ENCODE assay signal across 1 cellular context in the genomic region with DNA sequence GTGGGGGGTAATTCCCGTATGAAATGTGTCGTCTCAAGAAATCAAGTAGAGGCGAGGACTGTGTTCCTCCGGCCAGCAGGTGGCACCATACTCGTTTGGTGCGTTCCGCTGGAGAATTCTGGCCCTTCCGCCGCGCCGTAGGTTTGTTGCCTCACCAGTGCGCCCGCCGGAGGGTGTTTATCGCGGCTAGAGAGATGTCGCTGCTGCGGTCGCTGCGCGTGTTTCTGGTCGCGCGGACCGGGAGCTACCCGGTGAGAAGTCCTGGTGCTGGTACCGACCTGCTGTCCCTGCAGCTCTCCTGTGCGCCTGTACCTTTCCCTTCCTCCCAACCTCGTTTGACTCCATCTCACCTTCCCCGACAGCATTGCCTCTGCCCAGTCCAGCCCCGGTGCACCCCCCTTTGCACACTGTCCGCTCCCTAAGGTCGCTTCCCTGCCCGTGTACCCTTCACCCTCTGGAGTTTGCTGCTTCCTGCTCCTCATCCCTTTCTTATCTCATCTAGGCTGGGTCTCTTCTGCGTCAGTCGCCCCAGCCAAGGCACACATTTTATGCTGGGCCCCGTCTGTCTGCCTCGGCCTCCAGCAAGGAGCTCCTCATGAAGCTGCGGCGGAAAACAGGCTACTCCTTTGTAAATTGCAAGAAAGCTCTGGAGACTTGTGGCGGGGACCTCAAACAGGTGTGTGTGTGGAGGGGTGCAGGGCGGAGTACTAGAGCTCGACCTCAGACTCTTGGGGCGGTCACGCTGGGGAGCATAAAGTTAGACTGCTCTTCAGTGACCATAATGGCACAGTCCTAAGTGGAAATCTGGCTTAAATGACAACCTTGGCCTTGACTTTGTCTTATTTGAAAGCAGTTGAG.
TF ChIP-seq lines count a peak whose summit lies in the region.

A gene (plus strand): TSS at position 180 of the 858 bp plus-strand sequence. CDS start 15 bp downstream, at position 195.

TF ChIP-seq in GM12878, 131 proteins besides CTCF, POLR2A, EP300 and RAD21 (continued from another document and continues in another):
- TF ChIP-seq, protein P1, sequence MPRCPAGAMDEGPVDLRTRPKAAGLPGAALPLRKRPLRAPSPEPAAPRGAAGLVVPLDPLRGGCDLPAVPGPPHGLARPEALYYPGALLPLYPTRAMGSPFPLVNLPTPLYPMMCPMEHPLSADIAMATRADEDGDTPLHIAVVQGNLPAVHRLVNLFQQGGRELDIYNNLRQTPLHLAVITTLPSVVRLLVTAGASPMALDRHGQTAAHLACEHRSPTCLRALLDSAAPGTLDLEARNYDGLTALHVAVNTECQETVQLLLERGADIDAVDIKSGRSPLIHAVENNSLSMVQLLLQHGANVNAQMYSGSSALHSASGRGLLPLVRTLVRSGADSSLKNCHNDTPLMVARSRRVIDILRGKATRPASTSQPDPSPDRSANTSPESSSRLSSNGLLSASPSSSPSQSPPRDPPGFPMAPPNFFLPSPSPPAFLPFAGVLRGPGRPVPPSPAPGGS (IDR thresholded peaks at IDR 0.05; ENCODE audit: borderline replicate concordance, insufficient read depth, low read depth, low read length, poor library complexity, severe bottlenecking) = no peak
- TF ChIP-seq, protein P2, sequence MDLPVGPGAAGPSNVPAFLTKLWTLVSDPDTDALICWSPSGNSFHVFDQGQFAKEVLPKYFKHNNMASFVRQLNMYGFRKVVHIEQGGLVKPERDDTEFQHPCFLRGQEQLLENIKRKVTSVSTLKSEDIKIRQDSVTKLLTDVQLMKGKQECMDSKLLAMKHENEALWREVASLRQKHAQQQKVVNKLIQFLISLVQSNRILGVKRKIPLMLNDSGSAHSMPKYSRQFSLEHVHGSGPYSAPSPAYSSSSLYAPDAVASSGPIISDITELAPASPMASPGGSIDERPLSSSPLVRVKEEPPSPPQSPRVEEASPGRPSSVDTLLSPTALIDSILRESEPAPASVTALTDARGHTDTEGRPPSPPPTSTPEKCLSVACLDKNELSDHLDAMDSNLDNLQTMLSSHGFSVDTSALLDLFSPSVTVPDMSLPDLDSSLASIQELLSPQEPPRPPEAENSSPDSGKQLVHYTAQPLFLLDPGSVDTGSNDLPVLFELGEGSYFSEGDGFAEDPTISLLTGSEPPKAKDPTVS (IDR thresholded peaks at IDR 0.05; ENCODE audit: low read depth, low read length) = peak; percentile 64; the same call in 1 of the 2 replicates
- TF ChIP-seq NRF1 (conservative IDR thresholded peaks at IDR 0.05; ENCODE audit: low read depth, low read length) = no peak
- TF ChIP-seq TCF3 (IDR thresholded peaks at IDR 0.05; ENCODE audit: borderline replicate concordance, insufficient read depth, low read depth, low read length) = no peak
- TF ChIP-seq, protein P3, sequence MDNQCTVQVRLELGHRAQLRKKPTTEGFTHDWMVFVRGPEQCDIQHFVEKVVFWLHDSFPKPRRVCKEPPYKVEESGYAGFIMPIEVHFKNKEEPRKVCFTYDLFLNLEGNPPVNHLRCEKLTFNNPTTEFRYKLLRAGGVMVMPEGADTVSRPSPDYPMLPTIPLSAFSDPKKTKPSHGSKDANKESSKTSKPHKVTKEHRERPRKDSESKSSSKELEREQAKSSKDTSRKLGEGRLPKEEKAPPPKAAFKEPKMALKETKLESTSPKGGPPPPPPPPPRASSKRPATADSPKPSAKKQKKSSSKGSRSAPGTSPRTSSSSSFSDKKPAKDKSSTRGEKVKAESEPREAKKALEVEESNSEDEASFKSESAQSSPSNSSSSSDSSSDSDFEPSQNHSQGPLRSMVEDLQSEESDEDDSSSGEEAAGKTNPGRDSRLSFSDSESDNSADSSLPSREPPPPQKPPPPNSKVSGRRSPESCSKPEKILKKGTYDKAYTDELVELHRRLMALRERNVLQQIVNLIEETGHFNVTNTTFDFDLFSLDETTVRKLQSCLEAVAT (IDR thresholded peaks at IDR 0.05) = peak; percentile 76; the same call in 1 of the 2 replicates
- TF ChIP-seq NR2C2 (IDR thresholded peaks at IDR 0.05; ENCODE audit: borderline replicate concordance, control insufficient read depth, insufficient read length, low read depth) = no peak
- TF ChIP-seq RCOR1 (conservative IDR thresholded peaks at IDR 0.05; ENCODE audit: low read depth, low read length) = no peak
- TF ChIP-seq, protein P4, sequence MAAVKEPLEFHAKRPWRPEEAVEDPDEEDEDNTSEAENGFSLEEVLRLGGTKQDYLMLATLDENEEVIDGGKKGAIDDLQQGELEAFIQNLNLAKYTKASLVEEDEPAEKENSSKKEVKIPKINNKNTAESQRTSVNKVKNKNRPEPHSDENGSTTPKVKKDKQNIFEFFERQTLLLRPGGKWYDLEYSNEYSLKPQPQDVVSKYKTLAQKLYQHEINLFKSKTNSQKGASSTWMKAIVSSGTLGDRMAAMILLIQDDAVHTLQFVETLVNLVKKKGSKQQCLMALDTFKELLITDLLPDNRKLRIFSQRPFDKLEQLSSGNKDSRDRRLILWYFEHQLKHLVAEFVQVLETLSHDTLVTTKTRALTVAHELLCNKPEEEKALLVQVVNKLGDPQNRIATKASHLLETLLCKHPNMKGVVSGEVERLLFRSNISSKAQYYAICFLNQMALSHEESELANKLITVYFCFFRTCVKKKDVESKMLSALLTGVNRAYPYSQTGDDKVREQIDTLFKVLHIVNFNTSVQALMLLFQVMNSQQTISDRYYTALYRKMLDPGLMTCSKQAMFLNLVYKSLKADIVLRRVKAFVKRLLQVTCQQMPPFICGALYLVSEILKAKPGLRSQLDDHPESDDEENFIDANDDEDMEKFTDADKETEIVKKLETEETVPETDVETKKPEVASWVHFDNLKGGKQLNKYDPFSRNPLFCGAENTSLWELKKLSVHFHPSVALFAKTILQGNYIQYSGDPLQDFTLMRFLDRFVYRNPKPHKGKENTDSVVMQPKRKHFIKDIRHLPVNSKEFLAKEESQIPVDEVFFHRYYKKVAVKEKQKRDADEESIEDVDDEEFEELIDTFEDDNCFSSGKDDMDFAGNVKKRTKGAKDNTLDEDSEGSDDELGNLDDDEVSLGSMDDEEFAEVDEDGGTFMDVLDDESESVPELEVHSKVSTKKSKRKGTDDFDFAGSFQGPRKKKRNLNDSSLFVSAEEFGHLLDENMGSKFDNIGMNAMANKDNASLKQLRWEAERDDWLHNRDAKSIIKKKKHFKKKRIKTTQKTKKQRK (IDR thresholded peaks at IDR 0.05; ENCODE audit: low read depth, low read length) = no peak; the same call in 1 of the 2 replicates
- TF ChIP-seq, protein P5, sequence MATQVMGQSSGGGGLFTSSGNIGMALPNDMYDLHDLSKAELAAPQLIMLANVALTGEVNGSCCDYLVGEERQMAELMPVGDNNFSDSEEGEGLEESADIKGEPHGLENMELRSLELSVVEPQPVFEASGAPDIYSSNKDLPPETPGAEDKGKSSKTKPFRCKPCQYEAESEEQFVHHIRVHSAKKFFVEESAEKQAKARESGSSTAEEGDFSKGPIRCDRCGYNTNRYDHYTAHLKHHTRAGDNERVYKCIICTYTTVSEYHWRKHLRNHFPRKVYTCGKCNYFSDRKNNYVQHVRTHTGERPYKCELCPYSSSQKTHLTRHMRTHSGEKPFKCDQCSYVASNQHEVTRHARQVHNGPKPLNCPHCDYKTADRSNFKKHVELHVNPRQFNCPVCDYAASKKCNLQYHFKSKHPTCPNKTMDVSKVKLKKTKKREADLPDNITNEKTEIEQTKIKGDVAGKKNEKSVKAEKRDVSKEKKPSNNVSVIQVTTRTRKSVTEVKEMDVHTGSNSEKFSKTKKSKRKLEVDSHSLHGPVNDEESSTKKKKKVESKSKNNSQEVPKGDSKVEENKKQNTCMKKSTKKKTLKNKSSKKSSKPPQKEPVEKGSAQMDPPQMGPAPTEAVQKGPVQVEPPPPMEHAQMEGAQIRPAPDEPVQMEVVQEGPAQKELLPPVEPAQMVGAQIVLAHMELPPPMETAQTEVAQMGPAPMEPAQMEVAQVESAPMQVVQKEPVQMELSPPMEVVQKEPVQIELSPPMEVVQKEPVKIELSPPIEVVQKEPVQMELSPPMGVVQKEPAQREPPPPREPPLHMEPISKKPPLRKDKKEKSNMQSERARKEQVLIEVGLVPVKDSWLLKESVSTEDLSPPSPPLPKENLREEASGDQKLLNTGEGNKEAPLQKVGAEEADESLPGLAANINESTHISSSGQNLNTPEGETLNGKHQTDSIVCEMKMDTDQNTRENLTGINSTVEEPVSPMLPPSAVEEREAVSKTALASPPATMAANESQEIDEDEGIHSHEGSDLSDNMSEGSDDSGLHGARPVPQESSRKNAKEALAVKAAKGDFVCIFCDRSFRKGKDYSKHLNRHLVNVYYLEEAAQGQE (IDR thresholded peaks at IDR 0.05; ENCODE audit: low read depth, low read length) = no peak; the same call in 1 of the 2 replicates
- TF ChIP-seq, protein P6, sequence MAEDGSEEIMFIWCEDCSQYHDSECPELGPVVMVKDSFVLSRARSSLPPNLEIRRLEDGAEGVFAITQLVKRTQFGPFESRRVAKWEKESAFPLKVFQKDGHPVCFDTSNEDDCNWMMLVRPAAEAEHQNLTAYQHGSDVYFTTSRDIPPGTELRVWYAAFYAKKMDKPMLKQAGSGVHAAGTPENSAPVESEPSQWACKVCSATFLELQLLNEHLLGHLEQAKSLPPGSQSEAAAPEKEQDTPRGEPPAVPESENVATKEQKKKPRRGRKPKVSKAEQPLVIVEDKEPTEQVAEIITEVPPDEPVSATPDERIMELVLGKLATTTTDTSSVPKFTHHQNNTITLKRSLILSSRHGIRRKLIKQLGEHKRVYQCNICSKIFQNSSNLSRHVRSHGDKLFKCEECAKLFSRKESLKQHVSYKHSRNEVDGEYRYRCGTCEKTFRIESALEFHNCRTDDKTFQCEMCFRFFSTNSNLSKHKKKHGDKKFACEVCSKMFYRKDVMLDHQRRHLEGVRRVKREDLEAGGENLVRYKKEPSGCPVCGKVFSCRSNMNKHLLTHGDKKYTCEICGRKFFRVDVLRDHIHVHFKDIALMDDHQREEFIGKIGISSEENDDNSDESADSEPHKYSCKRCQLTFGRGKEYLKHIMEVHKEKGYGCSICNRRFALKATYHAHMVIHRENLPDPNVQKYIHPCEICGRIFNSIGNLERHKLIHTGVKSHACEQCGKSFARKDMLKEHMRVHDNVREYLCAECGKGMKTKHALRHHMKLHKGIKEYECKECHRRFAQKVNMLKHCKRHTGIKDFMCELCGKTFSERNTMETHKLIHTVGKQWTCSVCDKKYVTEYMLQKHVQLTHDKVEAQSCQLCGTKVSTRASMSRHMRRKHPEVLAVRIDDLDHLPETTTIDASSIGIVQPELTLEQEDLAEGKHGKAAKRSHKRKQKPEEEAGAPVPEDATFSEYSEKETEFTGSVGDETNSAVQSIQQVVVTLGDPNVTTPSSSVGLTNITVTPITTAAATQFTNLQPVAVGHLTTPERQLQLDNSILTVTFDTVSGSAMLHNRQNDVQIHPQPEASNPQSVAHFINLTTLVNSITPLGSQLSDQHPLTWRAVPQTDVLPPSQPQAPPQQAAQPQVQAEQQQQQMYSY (CRISPR knock-in tag; IDR thresholded peaks at IDR 0.05) = no peak
- TF ChIP-seq, protein P7, sequence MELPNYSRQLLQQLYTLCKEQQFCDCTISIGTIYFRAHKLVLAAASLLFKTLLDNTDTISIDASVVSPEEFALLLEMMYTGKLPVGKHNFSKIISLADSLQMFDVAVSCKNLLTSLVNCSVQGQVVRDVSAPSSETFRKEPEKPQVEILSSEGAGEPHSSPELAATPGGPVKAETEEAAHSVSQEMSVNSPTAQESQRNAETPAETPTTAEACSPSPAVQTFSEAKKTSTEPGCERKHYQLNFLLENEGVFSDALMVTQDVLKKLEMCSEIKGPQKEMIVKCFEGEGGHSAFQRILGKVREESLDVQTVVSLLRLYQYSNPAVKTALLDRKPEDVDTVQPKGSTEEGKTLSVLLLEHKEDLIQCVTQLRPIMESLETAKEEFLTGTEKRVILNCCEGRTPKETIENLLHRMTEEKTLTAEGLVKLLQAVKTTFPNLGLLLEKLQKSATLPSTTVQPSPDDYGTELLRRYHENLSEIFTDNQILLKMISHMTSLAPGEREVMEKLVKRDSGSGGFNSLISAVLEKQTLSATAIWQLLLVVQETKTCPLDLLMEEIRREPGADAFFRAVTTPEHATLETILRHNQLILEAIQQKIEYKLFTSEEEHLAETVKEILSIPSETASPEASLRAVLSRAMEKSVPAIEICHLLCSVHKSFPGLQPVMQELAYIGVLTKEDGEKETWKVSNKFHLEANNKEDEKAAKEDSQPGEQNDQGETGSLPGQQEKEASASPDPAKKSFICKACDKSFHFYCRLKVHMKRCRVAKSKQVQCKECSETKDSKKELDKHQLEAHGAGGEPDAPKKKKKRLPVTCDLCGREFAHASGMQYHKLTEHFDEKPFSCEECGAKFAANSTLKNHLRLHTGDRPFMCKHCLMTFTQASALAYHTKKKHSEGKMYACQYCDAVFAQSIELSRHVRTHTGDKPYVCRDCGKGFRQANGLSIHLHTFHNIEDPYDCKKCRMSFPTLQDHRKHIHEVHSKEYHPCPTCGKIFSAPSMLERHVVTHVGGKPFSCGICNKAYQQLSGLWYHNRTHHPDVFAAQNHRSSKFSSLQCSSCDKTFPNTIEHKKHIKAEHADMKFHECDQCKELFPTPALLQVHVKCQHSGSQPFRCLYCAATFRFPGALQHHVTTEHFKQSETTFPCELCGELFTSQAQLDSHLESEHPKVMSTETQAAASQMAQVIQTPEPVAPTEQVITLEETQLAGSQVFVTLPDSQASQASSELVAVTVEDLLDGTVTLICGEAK (IDR thresholded peaks at IDR 0.05; ENCODE audit: borderline replicate concordance) = peak; percentile 36; the same call in 1 of the 2 replicates
- no peak for TF ChIP-seq SUZ12 (IDR thresholded peaks at IDR 0.05; ENCODE audit: unreplicated experiment)
- 0 out of 2 replicates have a peak, but pooled peaks have one; percentile 62 for TF ChIP-seq PAX5 (IDR thresholded peaks at IDR 0.05; ENCODE audit: borderline replicate concordance, low read depth, low read length)
- TF ChIP-seq DPF2 (IDR thresholded peaks at IDR 0.05) = no peak
- no peak for TF ChIP-seq IKZF2 (IDR thresholded peaks at IDR 0.05)
- TF ChIP-seq, protein P8, sequence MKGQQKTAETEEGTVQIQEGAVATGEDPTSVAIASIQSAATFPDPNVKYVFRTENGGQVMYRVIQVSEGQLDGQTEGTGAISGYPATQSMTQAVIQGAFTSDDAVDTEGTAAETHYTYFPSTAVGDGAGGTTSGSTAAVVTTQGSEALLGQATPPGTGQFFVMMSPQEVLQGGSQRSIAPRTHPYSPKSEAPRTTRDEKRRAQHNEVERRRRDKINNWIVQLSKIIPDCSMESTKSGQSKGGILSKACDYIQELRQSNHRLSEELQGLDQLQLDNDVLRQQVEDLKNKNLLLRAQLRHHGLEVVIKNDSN (IDR thresholded peaks at IDR 0.05; ENCODE audit: borderline replicate concordance, extremely low read length, insufficient read depth, low read depth, low read length) = no peak
- TF ChIP-seq, protein P9, sequence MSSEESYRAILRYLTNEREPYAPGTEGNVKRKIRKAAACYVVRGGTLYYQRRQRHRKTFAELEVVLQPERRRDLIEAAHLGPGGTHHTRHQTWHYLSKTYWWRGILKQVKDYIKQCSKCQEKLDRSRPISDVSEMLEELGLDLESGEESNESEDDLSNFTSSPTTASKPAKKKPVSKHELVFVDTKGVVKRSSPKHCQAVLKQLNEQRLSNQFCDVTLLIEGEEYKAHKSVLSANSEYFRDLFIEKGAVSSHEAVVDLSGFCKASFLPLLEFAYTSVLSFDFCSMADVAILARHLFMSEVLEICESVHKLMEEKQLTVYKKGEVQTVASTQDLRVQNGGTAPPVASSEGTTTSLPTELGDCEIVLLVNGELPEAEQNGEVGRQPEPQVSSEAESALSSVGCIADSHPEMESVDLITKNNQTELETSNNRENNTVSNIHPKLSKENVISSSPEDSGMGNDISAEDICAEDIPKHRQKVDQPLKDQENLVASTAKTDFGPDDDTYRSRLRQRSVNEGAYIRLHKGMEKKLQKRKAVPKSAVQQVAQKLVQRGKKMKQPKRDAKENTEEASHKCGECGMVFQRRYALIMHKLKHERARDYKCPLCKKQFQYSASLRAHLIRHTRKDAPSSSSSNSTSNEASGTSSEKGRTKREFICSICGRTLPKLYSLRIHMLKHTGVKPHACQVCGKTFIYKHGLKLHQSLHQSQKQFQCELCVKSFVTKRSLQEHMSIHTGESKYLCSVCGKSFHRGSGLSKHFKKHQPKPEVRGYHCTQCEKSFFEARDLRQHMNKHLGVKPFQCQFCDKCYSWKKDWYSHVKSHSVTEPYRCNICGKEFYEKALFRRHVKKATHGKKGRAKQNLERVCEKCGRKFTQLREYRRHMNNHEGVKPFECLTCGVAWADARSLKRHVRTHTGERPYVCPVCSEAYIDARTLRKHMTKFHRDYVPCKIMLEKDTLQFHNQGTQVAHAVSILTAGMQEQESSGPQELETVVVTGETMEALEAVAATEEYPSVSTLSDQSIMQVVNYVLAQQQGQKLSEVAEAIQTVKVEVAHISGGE (CRISPR knock-in tag; IDR thresholded peaks at IDR 0.05) = no peak
